In genomic region chr10:49139866-49140195, GRCh38 we compare ENCODE assay signal across 10 cellular contexts. TPM values are rescaled to one million over a fixed set of nuclear protein-coding genes. Genes with fewer than 3 reads are reported as not detected.
A peak's percentile ranks its signal among the peaks of the same experiment; 100 is the strongest.
DNase-seq lines count a peak whose midpoint lies in the region; ATAC-seq and TF ChIP-seq lines count a peak whose summit lies in the region.
"Had no signal": no experiment of that assay in that cellular context is flagged by ENCODE, and none has a peak within 500 bp of the region (broad histone marks: within the 10 kb centered on the region; RNA-seq: fewer than 3 reads in every experiment).

No MANE protein-coding gene starts in this region.

- no peaks in the 10 kb centered on the region for H3K4me1 ChIP-seq in breast epithelium
- H3K4me1 ChIP-seq in muscle layer of duodenum (ENCODE audit: control insufficient read depth in 1 of 2, insufficient read depth in 2 of 2, low read length in 2 of 2): peaks cover 0 to 8% of the 10 kb centered on the region in 2 donors
- H3K4me1 ChIP-seq in mesendoderm (ENCODE audit: control insufficient read depth, low read depth, low read length): peaks cover 4% of the 10 kb centered on the region

- H2BK120ac ChIP-seq in mesendoderm (ENCODE audit: low read depth, low read length): no peak overlapping the region

- DNase-seq in AG04450 (ENCODE audit: low read depth, low spot score) (peak; percentile 79), HFF-Myc (ENCODE audit: extremely low read depth, low read depth) (peak; percentile 79), breast epithelium (ENCODE audit: low spot score in 2 of 2) (no peak), mesendoderm (no peak), NCI-H2227 treated with DMSO at 0.1 percent for 48 hours (lab: John Stamatoyannopoulos, UW) (no peak)
- DNase-seq: DMS153, KG1 had no signal

- ATAC-seq in GM18909 (IDR thresholded peaks at IDR 0.05; ENCODE audit: poor library complexity, unreplicated experiment): no peak
- no peak for ATAC-seq in HG03460 (IDR thresholded peaks at IDR 0.05; ENCODE audit: unreplicated experiment)

- TF ChIP-seq POLR2A in breast epithelium (IDR thresholded peaks at IDR 0.05): no peak

- no peaks in the 10 kb centered on the region for H3K79me1 ChIP-seq in mesendoderm (ENCODE audit: low read length)

- WGBS in mesendoderm (ENCODE audit: extremely low coverage, insufficient coverage, low lambda C conversion rate): no CpG with 5 or more reads among the region's 4 CpGs

- TF ChIP-seq CTCF in AG04450 (IDR thresholded peaks at IDR 0.05; ENCODE audit: low read depth, low read length) (no peak), HFF-Myc (IDR thresholded peaks at IDR 0.05; ENCODE audit: low read depth, low read length, missing control alignments) (no peak), breast epithelium (IDR thresholded peaks at IDR 0.05) (no peak)

- H3K4me3 ChIP-seq in AG04450 (ENCODE audit: low read depth, low read length): no peak overlapping the region
- H3K4me3 ChIP-seq in HFF-Myc (replicated peaks; ENCODE audit: low read depth, low read length): no peak overlapping the region
- no peak overlapping the region for H3K4me3 ChIP-seq in breast epithelium
- no peak overlapping the region for H3K4me3 ChIP-seq in muscle layer of duodenum (ENCODE audit: low read depth in 1 of 2, low read length in 2 of 2)
- H3K4me3 ChIP-seq in mesendoderm (ENCODE audit: low read length): no peak overlapping the region

- no peak overlapping the region for H4K5ac ChIP-seq in mesendoderm (ENCODE audit: low read length)

- H3K36me3 ChIP-seq in breast epithelium (no peaks in the 10 kb centered on the region), muscle layer of duodenum (ENCODE audit: control insufficient read depth in 1 of 2, insufficient read depth in 2 of 2, low read length in 2 of 2) (peaks cover 0 to 5% of the 10 kb centered on the region in 2 donors), mesendoderm (ENCODE audit: control insufficient read depth, insufficient read depth, low read length) (no peaks in the 10 kb centered on the region)

- CTCF ChIA-PET in AG04450 (lab: Charles Lee): interaction anchor here (0.5 to 2.0 kb wide), 3 partner anchors 13 to 484 kb away, joined by 3 to 9 read pairs (median 6); no protein-coding TSS in a partner anchor

- H3K79me2 ChIP-seq in mesendoderm (ENCODE audit: control insufficient read depth, insufficient read depth, low read length): no peaks in the 10 kb centered on the region

- no peak overlapping the region for H4K8ac ChIP-seq in mesendoderm (ENCODE audit: low read depth, low read length)

- H3K27me3 ChIP-seq in AG04450 (ENCODE audit: control insufficient read depth, insufficient read depth, low read length) (no peaks in the 10 kb centered on the region), breast epithelium (no peaks in the 10 kb centered on the region), muscle layer of duodenum (ENCODE audit: low read depth, low read length) (no peaks in the 10 kb centered on the region), mesendoderm (ENCODE audit: insufficient read depth, low read length, poor library complexity) (no peaks in the 10 kb centered on the region)

- H3K9ac ChIP-seq in mesendoderm (ENCODE audit: low read length): no peak overlapping the region

- H2AK5ac ChIP-seq in mesendoderm (ENCODE audit: low read length): no peak overlapping the region

- H3K4me2 ChIP-seq in mesendoderm (ENCODE audit: low read length): no peak overlapping the region

- no peak overlapping the region for H3K56ac ChIP-seq in mesendoderm (ENCODE audit: low read length)

- intact Hi-C loops in breast epithelium (cut with DNase I; ENCODE audit: low total_unique reads): loop anchor here (1.0 to 5.0 kb wide), 2 partner anchors 43 to 393 kb away; no protein-coding TSS in a partner anchor

- no peak overlapping the region for H2BK15ac ChIP-seq in mesendoderm (replicated peaks; ENCODE audit: low read depth)

- no peak overlapping the region for H3K23ac ChIP-seq in mesendoderm (ENCODE audit: low read length)

- H3K9me3 ChIP-seq in AG04450 (ENCODE audit: control insufficient read depth, insufficient read depth, low read length): no peaks in the 10 kb centered on the region
- H3K9me3 ChIP-seq in breast epithelium: no peaks in the 10 kb centered on the region
- H3K9me3 ChIP-seq in muscle layer of duodenum (ENCODE audit: control insufficient read depth in 1 of 2, low read length in 2 of 2): no peaks in the 10 kb centered on the region

- POLR2A ChIA-PET in AG04450 (lab: Yijun Ruan, JAX): interaction anchor here (1.5 to 1.9 kb wide), 2 partner anchors 30 to 38 kb away, joined by 4 to 6 read pairs; no protein-coding TSS in a partner anchor

- H3K4ac ChIP-seq in mesendoderm (ENCODE audit: low read depth, low read length): no peak overlapping the region

- no peak overlapping the region for H3K18ac ChIP-seq in mesendoderm (ENCODE audit: low read length)

- H2BK5ac ChIP-seq in mesendoderm (ENCODE audit: low read length): no peak overlapping the region

- peak overlapping the region; percentile 96 for H3K27ac ChIP-seq in AG04450 (ENCODE audit: low read depth, low read length)
- H3K27ac ChIP-seq in breast epithelium: peak overlapping the region; percentile 68 to 84
- peak overlapping the region; percentile 24 for H3K27ac ChIP-seq in muscle layer of duodenum (ENCODE audit: low read length)
- no peak overlapping the region for H3K27ac ChIP-seq in mesendoderm (ENCODE audit: low read depth, low read length)

RNA-seq across cellular contexts. Expression of gene FAM170B, which starts 6.0 kb away (rescaled TPM):
- polyA plus RNA-seq in AG04450 (2011; rRNA removed): not detected in 2 replicates
- polyA minus RNA-seq in AG04450 (2011; rRNA and poly(A)+ RNA removed): not detected in 2 replicates
- not detected for total RNA-seq in breast epithelium
- polyA plus RNA-seq in mesendoderm (2013, experiment 1 of 2): not detected
- not detected for polyA plus RNA-seq in mesendoderm (2013, experiment 2 of 2)

RNA-seq across cellular contexts. Expression of gene VSTM4, which starts 24.5 kb away (rescaled TPM):
- 3.6 and 3.9 TPM in 2 replicates for polyA plus RNA-seq in AG04450 (2011; rRNA removed)
- 4.0 and 4.3 TPM in 2 replicates for polyA minus RNA-seq in AG04450 (2011; rRNA and poly(A)+ RNA removed)
- total RNA-seq in breast epithelium: 10 to 100 TPM in 1 of 3 donors, 1 to 10 TPM in 2; 8.5 to 17.3 (median 9.5) TPM
- polyA plus RNA-seq in mesendoderm (2013, experiment 1 of 2): 0.31 TPM
- polyA plus RNA-seq in mesendoderm (2013, experiment 2 of 2): 0.28 TPM

RNA-seq across cellular contexts. Expression of gene TMEM273, which starts 48.4 kb away (rescaled TPM):
- polyA plus RNA-seq in AG04450 (2011; rRNA removed): not detected in 2 replicates
- not detected in 2 replicates for polyA minus RNA-seq in AG04450 (2011; rRNA and poly(A)+ RNA removed)
- 10 to 100 TPM in 2 of 3 donors, 1 to 10 TPM in 1; 9.1 to 29.8 (median 18.4) TPM for total RNA-seq in breast epithelium
- polyA plus RNA-seq in mesendoderm (2013, experiment 1 of 2): 0.15 TPM
- 0.13 TPM for polyA plus RNA-seq in mesendoderm (2013, experiment 2 of 2)

Comparison
In these comparisons a context has a peak if more than half of its experiments do, and no peak if none do; other contexts are left out.
1. DNase-seq: peak in AG04450 (single experiment) and HFF-Myc (single experiment); none in breast epithelium (0 of 2), mesendoderm (single experiment) and NCI-H2227 treated with DMSO at 0.1 percent for 48 hours (single experiment).